Comparison of ENCODE assay signal across 8 cellular contexts in genomic region chr6:26576929-26577719, GRCh38. TPM values are rescaled to one million over a fixed set of nuclear protein-coding genes. Genes with fewer than 3 reads are reported as not detected.
DNase-seq lines count a peak whose midpoint lies in the region; ATAC-seq, FAIRE-seq and TF ChIP-seq lines count a peak whose summit lies in the region.

No MANE protein-coding gene starts in this region.

- no peaks in the 10 kb centered on the region for H3K27me3 ChIP-seq in CD8-positive, alpha-beta T cell (ENCODE audit: insufficient read depth, low read length)
- H3K27me3 ChIP-seq in MM.1S (replicated peaks; ENCODE audit: insufficient read depth, low read length) (no peaks in the 10 kb centered on the region; the same call in 1 of the 2 replicates), mucosa of rectum (ENCODE audit: control insufficient read depth in 2 of 2, insufficient read depth in 2 of 2, low read length in 2 of 2) (peaks cover 7 to 22% of the 10 kb centered on the region in 2 donors), testis (no peaks in the 10 kb centered on the region)
- H3K27me3 ChIP-seq in effector memory CD4-positive, alpha-beta T cell (replicated peaks; ENCODE audit: control insufficient read depth, insufficient read depth, low read length, poor library complexity, severe bottlenecking), result no peaks in the 10 kb centered on the region

- peak in 3 of 7 experiments; percentile 53 to 59 (median 54) for DNase-seq in CD8-positive, alpha-beta T cell
- DNase-seq in MM.1S (no peak), testis (peak; percentile 67), HTR-8/SVneo (ENCODE audit: insufficient read length, low spot score) (no peak)
- peak; percentile 85 for DNase-seq in activated CD4-positive, alpha-beta T cell treated with anti-CD3 and anti-CD28 coated beads, Interleukin-2, amount 10 ng/mL, durations not matched to agents 24 days and 14 days
- peak in 1 of 3 donors; percentile 52 for DNase-seq in effector memory CD4-positive, alpha-beta T cell

- WGBS in testis, 2 donors, result 5 to 6% methylated on average over 31 of the region's 31 CpGs

- H4K20me1 ChIP-seq in MM.1S (ENCODE audit: insufficient read depth, low read length), result no peaks in the 10 kb centered on the region

- peak; percentile 35 for ATAC-seq in CD8-positive, alpha-beta T cell
- ATAC-seq in GM21423 (IDR thresholded peaks at IDR 0.05; ENCODE audit: unreplicated experiment), result no peak

- no peak for TF ChIP-seq CTCF in CD8-positive, alpha-beta T cell (IDR thresholded peaks at IDR 0.05)
- TF ChIP-seq CTCF in MM.1S (IDR thresholded peaks at IDR 0.05; ENCODE audit: low read length), result no peak
- TF ChIP-seq CTCF in testis (IDR thresholded peaks at IDR 0.05), result no peak

- no peaks in the 10 kb centered on the region for H3K9me3 ChIP-seq in CD8-positive, alpha-beta T cell (ENCODE audit: low read length)
- H3K9me3 ChIP-seq in MM.1S (replicated peaks; ENCODE audit: insufficient read depth, low read length), result no peaks in the 10 kb centered on the region
- no peaks in the 10 kb centered on the region for H3K9me3 ChIP-seq in effector memory CD4-positive, alpha-beta T cell (ENCODE audit: control insufficient read depth, low read length)
- peaks cover 5 to 6% of the 10 kb centered on the region in 2 donors for H3K9me3 ChIP-seq in mucosa of rectum (ENCODE audit: control insufficient read depth in 2 of 2, low read length in 2 of 2)
- no peaks in the 10 kb centered on the region for H3K9me3 ChIP-seq in testis

- H3K9ac ChIP-seq in MM.1S (ENCODE audit: low read length) (no peak overlapping the region), mucosa of rectum (ENCODE audit: low read depth in 1 of 2, low read length in 2 of 2) (peak overlapping the region in 1 of 2 donors; percentile 6)

- H3K79me2 ChIP-seq in MM.1S (ENCODE audit: low read length), result no peaks in the 10 kb centered on the region

- POLR2A ChIA-PET in CD8-positive, alpha-beta T cell (lab: Charles Lee), result interaction anchor here (1.0 to 1.6 kb wide), 4 partner anchors 8 to 304 kb away, joined by 3 to 9 read pairs (median 5); partner anchors contain the start of gene HMGN4

- peak overlapping the region; percentile 32; the same call in 1 of the 2 replicates for H3K4me2 ChIP-seq in MM.1S (ENCODE audit: low read depth, low read length)

- no peaks in the 10 kb centered on the region for H3K27me3 Mint-ChIP-seq in CD8-positive, alpha-beta T cell (ENCODE audit: low read depth)
- H3K27me3 Mint-ChIP-seq in activated CD4-positive, alpha-beta T cell treated with anti-CD3 and anti-CD28 coated beads, Interleukin-2, amount 10 ng/mL, durations not matched to agents 24 days and 14 days, result peaks cover 19% of the 10 kb centered on the region

- peaks cover 11% of the 10 kb centered on the region for H3K4me1 ChIP-seq in CD8-positive, alpha-beta T cell (ENCODE audit: insufficient read depth, low read length)
- H3K4me1 ChIP-seq in MM.1S (ENCODE audit: low read length) (peaks cover 5% of the 10 kb centered on the region; the same call in 1 of the 2 replicates), mucosa of rectum (ENCODE audit: control insufficient read depth in 2 of 2, insufficient read depth in 2 of 2, low read length in 2 of 2) (peaks cover 1 to 5% of the 10 kb centered on the region in 2 donors), testis (no peaks in the 10 kb centered on the region)
- no peaks in the 10 kb centered on the region for H3K4me1 ChIP-seq in effector memory CD4-positive, alpha-beta T cell (ENCODE audit: control insufficient read depth, insufficient read depth, low read length, poor library complexity, severe bottlenecking)

- H3K4me1 Mint-ChIP-seq in CD8-positive, alpha-beta T cell (ENCODE audit: low read depth), result peaks cover 25% of the 10 kb centered on the region
- H3K4me1 Mint-ChIP-seq in activated CD4-positive, alpha-beta T cell treated with anti-CD3 and anti-CD28 coated beads, Interleukin-2, amount 10 ng/mL, durations not matched to agents 24 days and 14 days, result peaks cover 22% of the 10 kb centered on the region

- peak overlapping the region; percentile 37 for H3K4me3 ChIP-seq in CD8-positive, alpha-beta T cell (ENCODE audit: low read depth, low read length)
- H3K4me3 ChIP-seq in MM.1S (ENCODE audit: low read length) (peak overlapping the region; percentile 27; the same call in 1 of the 2 replicates), mucosa of rectum (ENCODE audit: low read length in 2 of 2) (peak overlapping the region; percentile 6 to 67), testis (peak overlapping the region; percentile 29 to 42)
- peak overlapping the region; percentile 38 for H3K4me3 ChIP-seq in effector memory CD4-positive, alpha-beta T cell (ENCODE audit: insufficient read depth, low read depth, low read length, poor library complexity, severe bottlenecking)

- no peak overlapping the region for H3K27ac ChIP-seq in CD8-positive, alpha-beta T cell (ENCODE audit: low read depth, low read length)
- H3K27ac ChIP-seq in MM.1S (ENCODE audit: low read length) (no peak overlapping the region), mucosa of rectum (ENCODE audit: low read depth in 2 of 2, low read length in 2 of 2) (no peak overlapping the region), testis (no peak overlapping the region)
- no peak overlapping the region for H3K27ac ChIP-seq in effector memory CD4-positive, alpha-beta T cell (ENCODE audit: insufficient read depth, low read length, poor library complexity, severe bottlenecking)

- no peaks in the 10 kb centered on the region for H3K36me3 ChIP-seq in CD8-positive, alpha-beta T cell (ENCODE audit: insufficient read depth, low read length)
- no peaks in the 10 kb centered on the region for H3K36me3 ChIP-seq in MM.1S (replicated peaks; ENCODE audit: insufficient read depth, low read length)
- no peaks in the 10 kb centered on the region for H3K36me3 ChIP-seq in effector memory CD4-positive, alpha-beta T cell (ENCODE audit: control insufficient read depth, insufficient read depth, low read length)
- no peaks in the 10 kb centered on the region for H3K36me3 ChIP-seq in mucosa of rectum (ENCODE audit: control insufficient read depth in 2 of 2, insufficient read depth in 2 of 2, low read length in 2 of 2)
- H3K36me3 ChIP-seq in testis (ENCODE audit: low read depth, missing control alignments), result no peaks in the 10 kb centered on the region

- H3K36me3 Mint-ChIP-seq in CD8-positive, alpha-beta T cell, result no peaks in the 10 kb centered on the region
- H3K36me3 Mint-ChIP-seq in activated CD4-positive, alpha-beta T cell treated with anti-CD3 and anti-CD28 coated beads, Interleukin-2, amount 10 ng/mL, durations not matched to agents 24 days and 14 days (ENCODE audit: low read depth), result peaks cover 4% of the 10 kb centered on the region

- peak overlapping the region; percentile 84 for H3K4me3 Mint-ChIP-seq in CD8-positive, alpha-beta T cell
- H3K4me3 Mint-ChIP-seq in activated CD4-positive, alpha-beta T cell treated with anti-CD3 and anti-CD28 coated beads, Interleukin-2, amount 10 ng/mL, durations not matched to agents 24 days and 14 days, result peak overlapping the region; percentile 88

- CTCF ChIA-PET in CD8-positive, alpha-beta T cell (lab: Charles Lee), result interaction anchor here (0.6 to 6.7 kb wide), 5 partner anchors 10 to 235 kb away, joined by 3 to 61 read pairs (median 6); partner anchors contain the start of gene ABT1

- H3K27ac Mint-ChIP-seq in CD8-positive, alpha-beta T cell, result peak overlapping the region; percentile 75
- H3K27ac Mint-ChIP-seq in activated CD4-positive, alpha-beta T cell treated with anti-CD3 and anti-CD28 coated beads, Interleukin-2, amount 10 ng/mL, durations not matched to agents 24 days and 14 days, result peak overlapping the region; percentile 83

- FAIRE-seq in HTR-8/SVneo (lab: Jason Lieb, UNC), result no peak

- no peak overlapping the region for H2AFZ ChIP-seq in MM.1S (ENCODE audit: low read length)

- TF ChIP-seq POLR2A in testis (IDR thresholded peaks at IDR 0.05), result no peak

- intact Hi-C loops in CD8-positive, alpha-beta T cell (cut with DNase I, micrococcal nuclease), result loop anchor here (10.0 kb wide), 2 partner anchors 252 to 898 kb away; partner anchors contain the start of gene ZNF184 (in 1 of the 2)
- intact Hi-C loops in activated CD4-positive, alpha-beta T cell treated with anti-CD3 and anti-CD28 coated beads, Interleukin-2, amount 10 ng/mL, durations not matched to agents 24 days and 14 days (cut with micrococcal nuclease), result loop anchor here (1.0 to 10.0 kb wide), 2 partner anchors 19 to 1108 kb away; partner anchors contain the start of gene ABT1
- intact Hi-C loops in testis (cut with DNase I; ENCODE audit: low total_unique reads), result no loop called here

- no peaks in the 10 kb centered on the region for H3K9me2 ChIP-seq in MM.1S (replicated peaks; ENCODE audit: insufficient read depth, low read length)

- no peaks in the 10 kb centered on the region for H3F3A ChIP-seq in MM.1S (ENCODE audit: insufficient read depth, low read length)

- H3K9me3 Mint-ChIP-seq in CD8-positive, alpha-beta T cell, result peaks cover 10% of the 10 kb centered on the region
- peaks cover 8% of the 10 kb centered on the region for H3K9me3 Mint-ChIP-seq in activated CD4-positive, alpha-beta T cell treated with anti-CD3 and anti-CD28 coated beads, Interleukin-2, amount 10 ng/mL, durations not matched to agents 24 days and 14 days

RNA-seq across cellular contexts. Expression of gene ABT1, which starts 19.6 kb away (rescaled TPM):
- 10 to 100 TPM; 42.5 to 44.2 TPM for total RNA-seq in CD8-positive, alpha-beta T cell
- 31.9 and 32.1 TPM in 2 replicates for total RNA-seq in activated CD4-positive, alpha-beta T cell treated with anti-CD3 and anti-CD28 coated beads, Interleukin-2, amount 10 ng/mL, durations not matched to agents 24 days and 14 days
- 10 to 100 TPM; 18.9 to 23.6 TPM for total RNA-seq in testis
- 17.0 TPM for polyA plus RNA-seq in testis (ENCODE audit: insufficient read depth, low read depth, low replicate concordance)

RNA-seq across cellular contexts. Expression of gene HMGN4, which starts 39.0 kb away (rescaled TPM):
- 10 to 100 TPM; 24.8 to 33.7 TPM for total RNA-seq in CD8-positive, alpha-beta T cell
- total RNA-seq in activated CD4-positive, alpha-beta T cell treated with anti-CD3 and anti-CD28 coated beads, Interleukin-2, amount 10 ng/mL, durations not matched to agents 24 days and 14 days, result 81.6 and 83.4 TPM in 2 replicates
- 10 to 100 TPM; 69.4 to 74.8 TPM for total RNA-seq in testis
- 72.2 TPM for polyA plus RNA-seq in testis (ENCODE audit: insufficient read depth, low read depth, low replicate concordance)

Comparison
In these comparisons a context has a peak if more than half of its experiments do, and no peak if none do; other contexts are left out.
1. DNase-seq: peak in activated CD4-positive, alpha-beta T cell treated with anti-CD3 and anti-CD28 coated beads, Interleukin-2, amount 10 ng/mL, durations not matched to agents 24 days and 14 days (single experiment) and testis (single experiment); none in MM.1S (single experiment) and HTR-8/SVneo (single experiment).
2. Peak in every context shown above with its lines, with median percentiles within 50 percentile points of each other: H3K4me3 ChIP-seq.